Comparison of ENCODE assay signal across 30 cellular contexts in the genomic region with DNA sequence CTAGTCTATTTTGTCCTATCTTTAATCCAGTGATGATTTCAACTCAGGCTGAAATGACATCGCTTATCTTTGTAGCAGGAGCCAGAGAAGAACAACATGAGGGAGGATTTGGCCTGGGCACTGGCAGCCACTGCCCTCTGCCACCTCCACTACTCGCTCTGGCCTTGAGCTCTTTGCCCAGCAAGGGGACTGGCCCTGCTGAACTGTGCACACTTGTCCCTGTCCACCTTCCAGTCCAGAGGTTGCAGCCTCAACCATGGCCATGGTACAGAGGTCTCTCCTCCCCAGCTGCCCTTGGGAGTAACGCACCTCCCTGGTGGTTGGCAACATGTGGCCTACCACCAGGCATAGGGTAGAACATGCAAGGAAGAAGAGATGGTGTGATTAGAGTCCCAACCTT. TPM values are rescaled to one million over a fixed set of nuclear protein-coding genes. Genes with fewer than 3 reads are reported as not detected.
"Had no signal": no experiment of that assay in that cellular context is flagged by ENCODE, and none has a peak within 500 bp of the region (broad histone marks: within the 10 kb centered on the region; RNA-seq: fewer than 3 reads in every experiment).

No MANE protein-coding gene starts in this region.

- H3K4me1 ChIP-seq: foreskin keratinocyte, lower lobe of right lung had no signal

- H3K4me3 Mint-ChIP-seq: endodermal cell; naive thymus-derived CD8-positive, alpha-beta T cell; stimulated activated memory B cell treated with anti-CD40 and anti-IgM and Interleukin-4, amounts not matched to agents 10 μg/mL and 1 μg/mL and 100 μg/mL, for 72 hours; stimulated activated naive CD8-positive, alpha-beta T cell treated with anti-CD3 and anti-CD28 coated beads, Interleukin-15, Interleukin-2, amounts not matched to agents 100 ng/mL and 50 ng/mL, for 24 hours had no signal

- H3K36me3 Mint-ChIP-seq: naive thymus-derived CD8-positive, alpha-beta T cell; stimulated activated memory B cell treated with anti-CD40 and anti-IgM and Interleukin-4, amounts not matched to agents 10 μg/mL and 1 μg/mL and 100 μg/mL, for 72 hours had no signal

- H3K9me3 ChIP-seq: gastroesophageal sphincter, heart right ventricle, left ventricle myocardium inferior, lower lobe of right lung, ovary, sigmoid colon, thyroid gland had no signal

- H3K27me3 ChIP-seq: ovary, sigmoid colon, thyroid gland had no signal

- H3K36me3 ChIP-seq: gastroesophageal sphincter, heart right ventricle, left ventricle myocardium inferior, lower lobe of right lung, ovary, sigmoid colon, thyroid gland had no signal

- H3K27ac Mint-ChIP-seq: endodermal cell; naive thymus-derived CD8-positive, alpha-beta T cell; stimulated activated memory B cell treated with anti-CD40 and anti-IgM and Interleukin-4, amounts not matched to agents 10 μg/mL and 1 μg/mL and 100 μg/mL, for 72 hours; stimulated activated naive CD8-positive, alpha-beta T cell treated with anti-CD3 and anti-CD28 coated beads, Interleukin-15, Interleukin-2, amounts not matched to agents 100 ng/mL and 50 ng/mL, for 24 hours had no signal

- H3K9me3 Mint-ChIP-seq: endodermal cell; naive thymus-derived CD8-positive, alpha-beta T cell; stimulated activated memory B cell treated with anti-CD40 and anti-IgM and Interleukin-4, amounts not matched to agents 10 μg/mL and 1 μg/mL and 100 μg/mL, for 72 hours; stimulated activated naive CD8-positive, alpha-beta T cell treated with anti-CD3 and anti-CD28 coated beads, Interleukin-15, Interleukin-2, amounts not matched to agents 100 ng/mL and 50 ng/mL, for 24 hours had no signal

- DNase-seq: central memory CD4-positive, alpha-beta T cell; effector CD8-positive, alpha-beta T cell; endodermal cell; foreskin keratinocyte; glutamatergic neuron; heart right ventricle; hippocampal formation; left cardiac atrium; left ventricle myocardium inferior; lower lobe of right lung; naive thymus-derived CD8-positive, alpha-beta T cell; occipital lobe; ovary; posterior cingulate gyrus; sigmoid colon; stimulated activated CD4-positive, alpha-beta T cell treated with anti-CD3 and anti-CD28 coated beads, Interleukin-2, amount 100 ng/mL, for 24 hours; stimulated activated CD4-positive, alpha-beta T cell treated with anti-CD3 and anti-CD28 coated beads, Interleukin-4, amount 100 ng/mL, for 24 hours had no signal

- H3K4me3 ChIP-seq: gastroesophageal sphincter, heart right ventricle, left ventricle myocardium inferior, lower lobe of right lung, ovary, sigmoid colon, thyroid gland had no signal

- ATAC-seq: esophagus mucosa; foreskin keratinocyte; gastroesophageal sphincter; heart right ventricle; left cardiac atrium; lower lobe of right lung; naive thymus-derived CD8-positive, alpha-beta T cell; stimulated activated memory B cell treated with anti-CD40 and anti-IgM and Interleukin-4, amounts not matched to agents 10 μg/mL and 1 μg/mL and 100 μg/mL, for 72 hours had no signal

- H3K27ac ChIP-seq: epithelial cell of prostate, foreskin keratinocyte, heart right ventricle, left ventricle myocardium inferior, lower lobe of right lung had no signal

RNA-seq across cellular contexts. Expression of a gene that starts 8.4 kb away (rescaled TPM):
- total RNA-seq: cerebellum; fibroblast of lung; foreskin keratinocyte; gastroesophageal sphincter; heart right ventricle; left cardiac atrium; left ventricle myocardium inferior; mesenteric fat pad; myocyte; naive thymus-derived CD8-positive, alpha-beta T cell; pulmonary artery endothelial cell; sigmoid colon; subcutaneous adipose tissue; thyroid gland had no signal
- polyA plus RNA-seq: fibroblast of lung; foreskin keratinocyte; naive thymus-derived CD8-positive, alpha-beta T cell; neural cell; sigmoid colon had no signal
